In the genomic region with DNA sequence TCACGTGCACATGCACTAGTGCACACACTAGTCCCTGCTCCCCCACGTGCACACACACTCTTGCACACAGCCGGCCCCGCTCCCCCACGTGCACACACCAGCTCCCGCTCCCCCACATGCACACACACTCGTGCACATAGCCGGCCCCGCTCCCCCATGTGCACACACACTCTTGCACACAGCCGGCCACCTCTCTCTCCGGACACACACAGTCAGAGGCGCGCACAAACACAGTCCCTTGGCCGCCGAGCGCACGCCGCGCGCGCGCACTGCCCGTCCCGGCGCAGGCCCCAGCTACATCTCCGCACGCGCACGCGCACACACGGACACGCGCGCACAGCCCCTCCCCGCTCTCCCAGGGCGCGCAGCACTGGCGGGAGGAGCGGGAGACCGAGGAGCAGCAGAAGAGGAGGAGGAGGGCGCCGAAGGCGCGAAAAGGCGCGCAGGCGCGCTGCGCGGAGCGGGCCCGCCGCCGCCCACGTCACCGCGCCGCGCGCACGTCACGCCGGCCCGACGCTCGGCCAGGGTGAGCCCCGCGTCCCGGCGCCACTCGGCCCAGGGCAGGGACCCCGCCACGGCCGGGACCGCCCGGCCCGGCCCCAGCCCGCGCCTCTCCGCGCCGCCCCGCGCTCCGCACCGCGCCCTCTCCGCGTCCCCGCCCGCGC, we compare ENCODE assay signal across 8 cellular contexts. TPM values are rescaled to one million over a fixed set of nuclear protein-coding genes. Genes with fewer than 3 reads are reported as not detected.
DNase-seq lines count a peak whose midpoint lies in the region; ATAC-seq lines count a peak whose summit lies in the region.

A gene with protein sequence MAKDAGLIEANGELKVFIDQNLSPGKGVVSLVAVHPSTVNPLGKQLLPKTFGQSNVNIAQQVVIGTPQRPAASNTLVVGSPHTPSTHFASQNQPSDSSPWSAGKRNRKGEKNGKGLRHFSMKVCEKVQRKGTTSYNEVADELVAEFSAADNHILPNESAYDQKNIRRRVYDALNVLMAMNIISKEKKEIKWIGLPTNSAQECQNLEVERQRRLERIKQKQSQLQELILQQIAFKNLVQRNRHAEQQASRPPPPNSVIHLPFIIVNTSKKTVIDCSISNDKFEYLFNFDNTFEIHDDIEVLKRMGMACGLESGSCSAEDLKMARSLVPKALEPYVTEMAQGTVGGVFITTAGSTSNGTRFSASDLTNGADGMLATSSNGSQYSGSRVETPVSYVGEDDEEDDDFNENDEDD (plus strand): TSS at position 549 of the 665 bp plus-strand sequence. CDS start 1,085 bp downstream, outside the sequence.

- peak; percentile 17 to 63 (median 54) for DNase-seq in CD8-positive, alpha-beta memory T cell
- DNase-seq in NCI-H82 (lab: John Stamatoyannopoulos, UW) (peak; percentile 97), lung microvascular endothelial cell (ENCODE audit: low read depth in 2 of 2) (peak; percentile 86 to 89)
- DNase-seq in activated CD4-positive, alpha-beta memory T cell treated with anti-CD3 and anti-CD28 coated beads, Interleukin-2, amount 10 ng/mL, durations not matched to agents 7 days and 5 days, result peak; percentile 89
- DNase-seq in effector CD8-positive, alpha-beta T cell (lab: John Stamatoyannopoulos, UW), result peak; percentile 26
- peak in 2 of 3 donors; percentile 19 to 58 for DNase-seq in stimulated activated CD4-positive, alpha-beta T cell treated with anti-CD3 and anti-CD28 coated beads, TNF-alpha, amount 100 ng/mL, for 1 hour (ENCODE audit: low read depth in 3 of 3, low spot score in 1 of 3)

- peaks cover 0 to 11% (median 7%) of the 10 kb centered on the region in 3 donors for H3K36me3 Mint-ChIP-seq in CD8-positive, alpha-beta memory T cell
- peaks cover 26% of the 10 kb centered on the region for H3K36me3 Mint-ChIP-seq in activated CD4-positive, alpha-beta memory T cell treated with anti-CD3 and anti-CD28 coated beads, Interleukin-2, amount 10 ng/mL, durations not matched to agents 7 days and 5 days (ENCODE audit: low read depth)

- peak within 1 kb of the TSS; percentile 83 to 94 (median 91) for H3K4me3 Mint-ChIP-seq in CD8-positive, alpha-beta memory T cell
- peak within 1 kb of the TSS; percentile 86 for H3K4me3 Mint-ChIP-seq in activated CD4-positive, alpha-beta memory T cell treated with anti-CD3 and anti-CD28 coated beads, Interleukin-2, amount 10 ng/mL, durations not matched to agents 7 days and 5 days

- no peak within 1 kb of the TSS for H3K27ac ChIP-seq in CD8-positive, alpha-beta memory T cell (ENCODE audit: low read depth, low read length)

- peaks cover 0 to 6% of the 10 kb centered on the region in 2 donors for H3K27me3 Mint-ChIP-seq in CD8-positive, alpha-beta memory T cell
- peaks cover 5% of the 10 kb centered on the region for H3K27me3 Mint-ChIP-seq in activated CD4-positive, alpha-beta memory T cell treated with anti-CD3 and anti-CD28 coated beads, Interleukin-2, amount 10 ng/mL, durations not matched to agents 7 days and 5 days

- H3K9me3 Mint-ChIP-seq in CD8-positive, alpha-beta memory T cell, result no peaks in the 10 kb centered on the region
- no peaks in the 10 kb centered on the region for H3K9me3 Mint-ChIP-seq in activated CD4-positive, alpha-beta memory T cell treated with anti-CD3 and anti-CD28 coated beads, Interleukin-2, amount 10 ng/mL, durations not matched to agents 7 days and 5 days

- peak within 1 kb of the TSS in 5 of 8 donors; percentile 70 to 93 (median 80) for H3K27ac Mint-ChIP-seq in CD8-positive, alpha-beta memory T cell
- peak within 1 kb of the TSS; percentile 77 for H3K27ac Mint-ChIP-seq in activated CD4-positive, alpha-beta memory T cell treated with anti-CD3 and anti-CD28 coated beads, Interleukin-2, amount 10 ng/mL, durations not matched to agents 7 days and 5 days

- H3K27me3 ChIP-seq in CD8-positive, alpha-beta memory T cell (ENCODE audit: insufficient read depth, low read length, poor library complexity, severe bottlenecking), result no peaks in the 10 kb centered on the region

- CTCF ChIA-PET in CD8-positive, alpha-beta memory T cell (lab: Charles Lee), result no interaction called here
- CTCF ChIA-PET in activated CD4-positive, alpha-beta memory T cell treated with anti-CD3 and anti-CD28 coated beads, Interleukin-2, amount 10 ng/mL, durations not matched to agents 7 days and 5 days (lab: Charles Lee), result interaction anchor here (0.7 to 0.8 kb wide), 2 partner anchors 16 to 21 kb away, joined by 3 to 4 read pairs; no protein-coding TSS in a partner anchor

- peaks cover 32% of the 10 kb centered on the region for H3K4me1 ChIP-seq in CD8-positive, alpha-beta memory T cell (ENCODE audit: insufficient read depth, low read length)

- POLR2A ChIA-PET in CD8-positive, alpha-beta memory T cell (lab: Charles Lee), result no interaction called here
- POLR2A ChIA-PET in activated CD4-positive, alpha-beta memory T cell treated with anti-CD3 and anti-CD28 coated beads, Interleukin-2, amount 10 ng/mL, durations not matched to agents 7 days and 5 days (lab: Charles Lee), result interaction anchor here (1.0 kb wide), 2 partner anchors 30 to 95 kb away, joined by 3 read pairs; no protein-coding TSS in a partner anchor

- H3K4me3 ChIP-seq in CD8-positive, alpha-beta memory T cell (ENCODE audit: low read length), result peak within 1 kb of the TSS; percentile 55

- H3K4me1 Mint-ChIP-seq in CD8-positive, alpha-beta memory T cell, result peaks cover 33 to 41% (median 37%) of the 10 kb centered on the region in 3 donors
- H3K4me1 Mint-ChIP-seq in activated CD4-positive, alpha-beta memory T cell treated with anti-CD3 and anti-CD28 coated beads, Interleukin-2, amount 10 ng/mL, durations not matched to agents 7 days and 5 days, result peaks cover 37% of the 10 kb centered on the region

- H3K9me3 ChIP-seq in CD8-positive, alpha-beta memory T cell (ENCODE audit: low read length), result no peaks in the 10 kb centered on the region

- no peaks in the 10 kb centered on the region for H3K36me3 ChIP-seq in CD8-positive, alpha-beta memory T cell (ENCODE audit: insufficient read depth, low read length)

- ATAC-seq in GM19455 (IDR thresholded peaks at IDR 0.05; ENCODE audit: unreplicated experiment), result peak; percentile 86
- ATAC-seq in HG03571 (IDR thresholded peaks at IDR 0.05; ENCODE audit: unreplicated experiment), result peak; percentile 81

RNA-seq across cellular contexts. Expression of the gene that starts here (rescaled TPM):
- total RNA-seq in CD8-positive, alpha-beta memory T cell, result 100 to 1,000 TPM; 176 to 184 TPM
- polyA plus RNA-seq in CD8-positive, alpha-beta memory T cell, result 59.6 TPM
- 100 to 1,000 TPM; 128 to 130 TPM for total RNA-seq in activated CD4-positive, alpha-beta memory T cell treated with anti-CD3 and anti-CD28 coated beads, Interleukin-2, amount 10 ng/mL, durations not matched to agents 7 days and 5 days
- total RNA-seq in lung microvascular endothelial cell, result 31.8 and 34.5 TPM in 2 replicates

Comparison
In these comparisons a context has a peak if more than half of its experiments do, and no peak if none do; other contexts are left out.
1. DNase-seq: peak in every context shown above with its lines; median percentile 97 in NCI-H82; 89 in activated CD4-positive, alpha-beta memory T cell treated with anti-CD3 and anti-CD28 coated beads, Interleukin-2, amount 10 ng/mL, durations not matched to agents 7 days and 5 days; 88 in lung microvascular endothelial cell; 54 in CD8-positive, alpha-beta memory T cell; 38 in stimulated activated CD4-positive, alpha-beta T cell treated with anti-CD3 and anti-CD28 coated beads, TNF-alpha, amount 100 ng/mL, for 1 hour; 26 in effector CD8-positive, alpha-beta T cell.